In genomic region chr18:9140984-9141383, GRCh38 we compare ENCODE assay signal across 1 cellular context.
TF ChIP-seq lines count a peak whose summit lies in the region.

No MANE protein-coding gene starts in this region.

TF ChIP-seq in HepG2, 621 proteins besides CTCF, POLR2A, EP300 and RAD21:
- TF ChIP-seq PRPF4 (IDR thresholded peaks at IDR 0.05; ENCODE audit: low read depth, low read length, poor library complexity, severe bottlenecking): no peak
- no peak for TF ChIP-seq ZNF646 (CRISPR knock-in tag; IDR thresholded peaks at IDR 0.05)
- TF ChIP-seq ZNF235 (CRISPR knock-in tag; IDR thresholded peaks at IDR 0.05; ENCODE audit: borderline replicate concordance): no peak
- TF ChIP-seq USF2 (IDR thresholded peaks at IDR 0.05; ENCODE audit: low read depth, low read length): no peak
- TF ChIP-seq USF2 (CRISPR knock-in tag; IDR thresholded peaks at IDR 0.05; ENCODE audit: borderline replicate concordance): no peak
- TF ChIP-seq PATZ1 (CRISPR knock-in tag; IDR thresholded peaks at IDR 0.05): no peak
- no peak for TF ChIP-seq ZFP37 (CRISPR knock-in tag; IDR thresholded peaks at IDR 0.05; ENCODE audit: borderline replicate concordance)
- TF ChIP-seq ZMYM4 (CRISPR knock-in tag; IDR thresholded peaks at IDR 0.05): no peak
- no peak for TF ChIP-seq SIX4 (CRISPR knock-in tag; IDR thresholded peaks at IDR 0.05)
- no peak for TF ChIP-seq ZFP41 (CRISPR knock-in tag; IDR thresholded peaks at IDR 0.05; ENCODE audit: borderline replicate concordance)
- TF ChIP-seq MEF2D (CRISPR knock-in tag; IDR thresholded peaks at IDR 0.05): no peak
- no peak for TF ChIP-seq ATRX (CRISPR knock-in tag; IDR thresholded peaks at IDR 0.05; ENCODE audit: borderline replicate concordance)
- no peak for TF ChIP-seq ZNF138 (CRISPR knock-in tag; IDR thresholded peaks at IDR 0.05; ENCODE audit: low read depth)
- TF ChIP-seq SSRP1 (CRISPR knock-in tag; IDR thresholded peaks at IDR 0.05): no peak
